Comparison of ENCODE assay signal across 1 cellular context in genomic region chr21:25790122-25790951, GRCh38.
TF ChIP-seq lines count a peak whose summit lies in the region.

No MANE protein-coding gene starts in this region.

TF ChIP-seq in K562, 482 proteins besides CTCF, POLR2A, EP300 and RAD21 (continued from another document and continues in another):
- TF ChIP-seq ZNF277 (CRISPR knock-in tag; IDR thresholded peaks at IDR 0.05; ENCODE audit: borderline replicate concordance) = no peak
- no peak for TF ChIP-seq CHCHD3 (CRISPR knock-in tag; IDR thresholded peaks at IDR 0.05)
- TF ChIP-seq ZBTB40 (IDR thresholded peaks at IDR 0.05) = peak; percentile 47; the same call in 1 of the 2 replicates
- no peak for TF ChIP-seq ZBTB40 (CRISPR knock-in tag; IDR thresholded peaks at IDR 0.05)
- no peak for TF ChIP-seq ZNF609 (CRISPR knock-in tag; IDR thresholded peaks at IDR 0.05; ENCODE audit: borderline replicate concordance)
- 0 out of 4 replicates have a peak, but pooled peaks of 1 of the 2 experiments have one; percentile 32 for TF ChIP-seq MAZ (CRISPR knock-in tag; conservative IDR thresholded peaks at IDR 0.05 in 1 of 2, IDR thresholded peaks at IDR 0.05 in 1 of 2)
- TF ChIP-seq SMAD2 (IDR thresholded peaks at IDR 0.05; ENCODE audit: low read depth, low read length) = no peak
- no peak for TF ChIP-seq SMARCA5 (IDR thresholded peaks at IDR 0.05)
- TF ChIP-seq MYC (IDR thresholded peaks at IDR 0.05; ENCODE audit: low read depth, low read length) = no peak
- TF ChIP-seq MYC (CRISPR knock-in tag; IDR thresholded peaks at IDR 0.05; ENCODE audit: borderline replicate concordance, low read depth) = no peak
- no peak for TF ChIP-seq TCFL5 (CRISPR knock-in tag; conservative IDR thresholded peaks at IDR 0.05)
- TF ChIP-seq GABPA (tag; conservative IDR thresholded peaks at IDR 0.05; ENCODE audit: low read depth) = peak; percentile 81
- no peak for TF ChIP-seq GATAD2B (IDR thresholded peaks at IDR 0.05; ENCODE audit: borderline replicate concordance)
- TF ChIP-seq SREBF2 (CRISPR knock-in tag; IDR thresholded peaks at IDR 0.05) = no peak
- no peak for TF ChIP-seq CHD4 (IDR thresholded peaks at IDR 0.05; ENCODE audit: insufficient read depth, insufficient replicate concordance, low read depth, low read length, poor library complexity, severe bottlenecking)
- TF ChIP-seq CSDE1 (IDR thresholded peaks at IDR 0.05) = no peak
- TF ChIP-seq ZNF133 (CRISPR knock-in tag; IDR thresholded peaks at IDR 0.05) = no peak
- no peak for TF ChIP-seq ZFP36 (IDR thresholded peaks at IDR 0.05; ENCODE audit: low read depth, low read length, partially characterized antibody)
- TF ChIP-seq L3MBTL2 (IDR thresholded peaks at IDR 0.05) = peak; percentile 81
- TF ChIP-seq MYBL2 (IDR thresholded peaks at IDR 0.05; ENCODE audit: low read depth) = no peak
- no peak for TF ChIP-seq MYBL2 (CRISPR knock-in tag; IDR thresholded peaks at IDR 0.05; ENCODE audit: borderline replicate concordance)
- TF ChIP-seq MED1 (CRISPR knock-in tag; IDR thresholded peaks at IDR 0.05; ENCODE audit: borderline replicate concordance) = no peak
- TF ChIP-seq C11orf30 (IDR thresholded peaks at IDR 0.05; ENCODE audit: low read depth) = peak; percentile 87
- 0 out of 2 replicates have a peak, but pooled peaks have one; percentile 22 for TF ChIP-seq FOSL1 (tag; conservative IDR thresholded peaks at IDR 0.05)
- TF ChIP-seq IRF1 (CRISPR knock-in tag; IDR thresholded peaks at IDR 0.05; ENCODE audit: borderline replicate concordance) = no peak
- no peak for TF ChIP-seq RREB1 (CRISPR knock-in tag; IDR thresholded peaks at IDR 0.05)
- no peak for TF ChIP-seq NFIC (IDR thresholded peaks at IDR 0.05)
- TF ChIP-seq CTBP1 (IDR thresholded peaks at IDR 0.05; ENCODE audit: borderline replicate concordance) = 0 out of 2 replicates have a peak, but pooled peaks have one; percentile 35
- no peak for TF ChIP-seq HDAC8 (tag; IDR thresholded peaks at IDR 0.05)
- no peak for TF ChIP-seq ZNF224 (CRISPR knock-in tag; IDR thresholded peaks at IDR 0.05)
- no peak for TF ChIP-seq MBD1 (CRISPR knock-in tag; IDR thresholded peaks at IDR 0.05)
- no peak for TF ChIP-seq POLR2G (IDR thresholded peaks at IDR 0.05; ENCODE audit: low read depth, low read length)
- no peak for TF ChIP-seq RFX1 (IDR thresholded peaks at IDR 0.05)
- TF ChIP-seq MAFG (tag; conservative IDR thresholded peaks at IDR 0.05) = peak; percentile 89
